In the genomic region with DNA sequence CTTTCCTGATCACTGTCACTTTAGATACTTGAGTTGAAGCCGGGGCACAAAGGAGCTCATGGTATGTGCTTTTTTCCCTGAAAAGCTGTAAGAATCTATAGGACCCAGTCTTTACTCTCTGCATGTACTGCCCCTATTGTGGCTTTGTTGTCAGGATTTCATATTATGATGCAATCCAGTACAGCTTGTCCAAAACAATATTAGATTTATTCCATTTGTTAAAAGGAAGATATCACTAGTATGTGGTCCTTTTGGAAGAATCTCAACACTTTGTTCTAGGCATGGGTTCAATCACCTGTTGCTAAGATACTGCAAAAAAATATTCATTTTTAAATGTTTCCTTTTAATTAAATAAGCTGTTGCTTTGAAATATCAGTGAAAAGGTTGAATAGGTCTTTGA, we compare ENCODE assay signal across 20 cellular contexts.
"Had no signal": no experiment of that assay in that cellular context is flagged by ENCODE, and none has a peak within 500 bp of the region (broad histone marks: within the 10 kb centered on the region; RNA-seq: fewer than 3 reads in every experiment).

No MANE protein-coding gene starts in this region.

- H3K9me3 ChIP-seq: gastrocnemius medialis, lower lobe of right lung, upper lobe of left lung had no signal

- H3K27ac ChIP-seq: gastrocnemius medialis, lower lobe of right lung, upper lobe of left lung had no signal

- H3K27me3 ChIP-seq: gastrocnemius medialis, upper lobe of left lung had no signal

- H3K36me3 ChIP-seq: gastrocnemius medialis, lower lobe of right lung, upper lobe of left lung had no signal

- DNase-seq: activated CD4-positive, alpha-beta T cell treated with anti-CD3 and anti-CD28 coated beads for 1 hour; activated CD4-positive, alpha-beta T cell treated with anti-CD3 and anti-CD28 coated beads, Interleukin-2, amount 50 U/mL, for 4 hours; activated CD8-positive, alpha-beta memory T cell treated with anti-CD3 and anti-CD28 coated beads for 24 hours; activated CD8-positive, alpha-beta memory T cell treated with anti-CD3 and anti-CD28 coated beads, Interleukin-2, amount 50 U/mL, for 4 hours; activated naive CD4-positive, alpha-beta T cell; activated T-cell treated with anti-CD3 and anti-CD28 coated beads, Interleukin-2, amount 50 U/mL, for 4 hours; amniotic stem cell; effector CD4-positive, alpha-beta T cell; gastrocnemius medialis; head of caudate nucleus; islet precursor cell; left cardiac atrium; lower lobe of right lung; naive B cell; occipital lobe; stimulated activated CD4-positive, alpha-beta T cell treated with anti-CD3 and anti-CD28 coated beads, Interleukin-12 subunit alpha, Interleukin-12 subunit beta, amount 100 ng/mL, for 4 hours; stimulated activated CD4-positive, alpha-beta T cell treated with anti-CD3 and anti-CD28 coated beads, Interleukin-4, amount 100 ng/mL, for 4 hours; stimulated activated naive CD8-positive, alpha-beta T cell treated with anti-CD3 and anti-CD28 coated beads, Interleukin-15, Interleukin-2, amounts not matched to agents 100 U/mL and 50 U/mL, for 24 hours; T-helper 9 cell; upper lobe of left lung had no signal

- H3K4me1 ChIP-seq: gastrocnemius medialis, lower lobe of right lung, upper lobe of left lung had no signal

- ATAC-seq: activated T-cell treated with anti-CD3 and anti-CD28 coated beads, Interleukin-2, amount 50 U/mL, for 4 hours; stimulated activated naive CD8-positive, alpha-beta T cell treated with anti-CD3 and anti-CD28 coated beads, Interleukin-15, Interleukin-2, amounts not matched to agents 100 U/mL and 50 U/mL, for 24 hours had no signal

- H3K4me3 ChIP-seq: gastrocnemius medialis, lower lobe of right lung, upper lobe of left lung had no signal
